ENCODE assay signal across 7 cellular contexts in the genomic region with DNA sequence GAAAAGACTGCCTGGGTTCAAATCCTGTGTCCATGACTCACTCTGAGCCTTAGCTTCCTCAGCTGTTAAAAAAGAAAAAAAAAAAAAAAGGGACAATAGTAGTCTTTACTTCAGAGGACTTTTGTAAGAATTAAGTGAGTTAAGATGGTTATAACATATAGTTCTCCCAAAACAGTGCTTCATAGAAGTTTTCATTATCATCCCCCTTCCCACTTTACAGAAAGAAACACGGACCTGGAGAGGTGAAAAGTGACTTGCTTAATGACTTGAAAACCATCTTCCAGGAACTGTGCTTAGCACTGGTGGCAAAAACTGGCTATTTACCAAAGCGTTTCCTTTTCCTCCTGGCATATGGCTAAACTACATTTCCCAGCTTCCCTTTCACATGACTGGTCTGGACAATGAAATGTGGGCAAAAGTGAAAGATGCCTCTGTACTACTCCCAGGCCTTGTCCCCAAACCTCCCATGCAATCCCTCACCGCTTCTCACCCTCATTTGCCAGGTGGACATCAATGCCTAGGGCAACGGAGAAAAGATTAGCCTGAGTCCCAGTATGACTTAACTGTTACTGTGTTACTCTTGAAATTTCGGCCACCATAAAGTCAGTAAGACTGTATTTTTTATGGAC. TPM values are rescaled to one million over a fixed set of nuclear protein-coding genes. Genes with fewer than 3 reads are reported as not detected.
DNase-seq lines count a peak whose midpoint lies in the region; ATAC-seq, FAIRE-seq and TF ChIP-seq lines count a peak whose summit lies in the region.
"Not testable (repeated sequence)": the region's sequence is repeated elsewhere in the genome, so short reads cannot be mapped to it uniquely, and the experiment has no call there.

No MANE protein-coding gene starts in this region.

- peaks cover 43% of the 10 kb centered on the region for H3K79me2 ChIP-seq in HCT116 (ENCODE audit: insufficient read depth, low read length)

- H3K4me1 ChIP-seq in HCT116 (ENCODE audit: control insufficient read depth in 1 of 2, insufficient read depth in 2 of 2, low read length in 2 of 2) (peaks cover 11 to 32% of the 10 kb centered on the region in 2 experiments), heart right ventricle (peaks cover 0 to 53% (median 30%) of the 10 kb centered on the region in 9 donors), left lung (peaks cover 0 to 37% of the 10 kb centered on the region in 2 donors)

- H3K9me3 ChIP-seq in HCT116 (ENCODE audit: control insufficient read depth in 1 of 2, insufficient read depth in 1 of 2, low read depth in 1 of 2, low read length in 2 of 2); heart right ventricle; left lung: not testable (repeated sequence)

- not testable (repeated sequence) for H3K36me3 ChIP-seq in HCT116 (ENCODE audit: control insufficient read depth in 1 of 2, insufficient read depth in 2 of 2, low read length in 2 of 2); heart right ventricle; left lung

- H3K9me3 Mint-ChIP-seq in natural killer cell treated with Interleukin-12 subunit alpha and Interleukin-12 subunit beta and Interleukin-15 and Interleukin-18, amount 100 ng/mL, for 72 hours; stimulated activated effector memory CD8-positive, alpha-beta T cell treated with anti-CD3 and anti-CD28 coated beads, Interleukin-12 subunit alpha, Interleukin-12 subunit beta, amount 100 ng/mL, for 72 hours: not testable (repeated sequence)

- DNase-seq in HCT116 (ENCODE audit: low read depth, low spot score); heart right ventricle; left lung; natural killer cell treated with Interleukin-12 subunit alpha and Interleukin-12 subunit beta and Interleukin-15 and Interleukin-18, amount 100 ng/mL, for 72 hours (ENCODE audit: low spot score); stimulated activated effector memory CD8-positive, alpha-beta T cell treated with anti-CD3 and anti-CD28 coated beads, Interleukin-12 subunit alpha, Interleukin-12 subunit beta, amount 100 ng/mL, for 72 hours (ENCODE audit: low spot score in 2 of 2): not testable (repeated sequence)
- DNase-seq in SK-MEL-5 (ENCODE audit: low read depth, low spot score), result peak; percentile 57

- CTCF ChIA-PET in HCT116 (lab: Charles Lee), result not testable (repeated sequence)

- peak overlapping the region in 1 of 2 donors; percentile 8 for H3K27ac Mint-ChIP-seq in natural killer cell treated with Interleukin-12 subunit alpha and Interleukin-12 subunit beta and Interleukin-15 and Interleukin-18, amount 100 ng/mL, for 72 hours
- H3K27ac Mint-ChIP-seq in stimulated activated effector memory CD8-positive, alpha-beta T cell treated with anti-CD3 and anti-CD28 coated beads, Interleukin-12 subunit alpha, Interleukin-12 subunit beta, amount 100 ng/mL, for 72 hours, result not testable (repeated sequence)

- POLR2A ChIA-PET in HCT116 (lab: Charles Lee), result not testable (repeated sequence)

- RAD21 ChIA-PET in HCT116 (lab: Charles Lee; ENCODE audit: low non-redundant PET in 1 of 2, low total read pairs in 2 of 2, uncharacterized antibody in 2 of 2, unreplicated experiment in 2 of 2), result not testable (repeated sequence)

- not testable (repeated sequence) for H3K27ac ChIP-seq in HCT116 (ENCODE audit: low read depth, low read length); heart right ventricle; left lung

- intact Hi-C loops in HCT116 (cut with micrococcal nuclease); heart right ventricle (cut with DNase I); left lung (cut with DNase I): not testable (repeated sequence)

- peaks cover 6 to 10% of the 10 kb centered on the region in 2 donors for H3K4me1 Mint-ChIP-seq in natural killer cell treated with Interleukin-12 subunit alpha and Interleukin-12 subunit beta and Interleukin-15 and Interleukin-18, amount 100 ng/mL, for 72 hours (ENCODE audit: low read depth in 2 of 2)
- peaks cover 12% of the 10 kb centered on the region for H3K4me1 Mint-ChIP-seq in stimulated activated effector memory CD8-positive, alpha-beta T cell treated with anti-CD3 and anti-CD28 coated beads, Interleukin-12 subunit alpha, Interleukin-12 subunit beta, amount 100 ng/mL, for 72 hours

- H3K27me3 ChIP-seq in HCT116 (ENCODE audit: insufficient read depth, low read length); heart right ventricle; left lung: not testable (repeated sequence)

- 48 to 51% methylated on average over 4 of the region's 5 CpGs for WGBS in heart right ventricle, 2 donors

- H3K4me2 ChIP-seq in HCT116 (ENCODE audit: low read length), result peak overlapping the region; percentile 18; the same call in 1 of the 2 replicates

- H3K4me3 Mint-ChIP-seq in natural killer cell treated with Interleukin-12 subunit alpha and Interleukin-12 subunit beta and Interleukin-15 and Interleukin-18, amount 100 ng/mL, for 72 hours, result peak overlapping the region; percentile 13
- H3K4me3 Mint-ChIP-seq in stimulated activated effector memory CD8-positive, alpha-beta T cell treated with anti-CD3 and anti-CD28 coated beads, Interleukin-12 subunit alpha, Interleukin-12 subunit beta, amount 100 ng/mL, for 72 hours, result not testable (repeated sequence)

- not testable (repeated sequence) for TF ChIP-seq POLR2A in HCT116 (IDR thresholded peaks at IDR 0.05; ENCODE audit: borderline replicate concordance, extremely low read depth, insufficient read depth, insufficient read length)

- not testable (repeated sequence) for H2AFZ ChIP-seq in HCT116 (ENCODE audit: low read depth, low read length, poor library complexity, severe bottlenecking)

- ATAC-seq in HCT116 (peak; percentile 72), heart right ventricle (peak in 7 of 8 donors; percentile 19 to 68 (median 46)), left lung (peak; percentile 53)
- peak; percentile 56 to 61 for ATAC-seq in natural killer cell treated with Interleukin-12 subunit alpha and Interleukin-12 subunit beta and Interleukin-15 and Interleukin-18, amount 100 ng/mL, for 72 hours
- peak; percentile 42 for ATAC-seq in stimulated activated effector memory CD8-positive, alpha-beta T cell treated with anti-CD3 and anti-CD28 coated beads, Interleukin-12 subunit alpha, Interleukin-12 subunit beta, amount 100 ng/mL, for 72 hours

- in situ Hi-C loops in SK-MEL-5 (cut with HindIII; ENCODE audit: low pct_unique_long_range_greater_than_20kb, low sequenced_read_pairs), result not testable (repeated sequence)

- not testable (repeated sequence) for H3K36me3 Mint-ChIP-seq in natural killer cell treated with Interleukin-12 subunit alpha and Interleukin-12 subunit beta and Interleukin-15 and Interleukin-18, amount 100 ng/mL, for 72 hours; stimulated activated effector memory CD8-positive, alpha-beta T cell treated with anti-CD3 and anti-CD28 coated beads, Interleukin-12 subunit alpha, Interleukin-12 subunit beta, amount 100 ng/mL, for 72 hours

- not testable (repeated sequence) for H4K20me1 ChIP-seq in HCT116 (ENCODE audit: insufficient read depth)

- TF ChIP-seq RAD21 in HCT116 (IDR thresholded peaks at IDR 0.05; ENCODE audit: low read depth), result not testable (repeated sequence)

- not testable (repeated sequence) for H3K9me2 ChIP-seq in HCT116 (ENCODE audit: insufficient read depth)

- peak; percentile 24 for FAIRE-seq in colon (lab: Jason Lieb, UNC)

- not testable (repeated sequence) for H3K4me3 ChIP-seq in HCT116 (replicated peaks in 1 of 2; ENCODE audit: low read depth in 1 of 2, low read length in 2 of 2); heart right ventricle; left lung

- not testable (repeated sequence) for BruUV-seq in HCT116 (replicated peaks; lab: Mats Ljungman, UMichigan)

- H3K9ac ChIP-seq in HCT116 (ENCODE audit: low read length), result not testable (repeated sequence)

- TF ChIP-seq CTCF in HCT116 (IDR thresholded peaks at IDR 0.05 in 2 of 3, conservative IDR thresholded peaks at IDR 0.05 in 1 of 3; ENCODE audit: borderline replicate concordance in 1 of 3, insufficient read depth in 1 of 3, low read depth in 2 of 3, low read length in 2 of 3); heart right ventricle (IDR thresholded peaks at IDR 0.05); left lung (IDR thresholded peaks at IDR 0.05): not testable (repeated sequence)

- H3K27me3 Mint-ChIP-seq in natural killer cell treated with Interleukin-12 subunit alpha and Interleukin-12 subunit beta and Interleukin-15 and Interleukin-18, amount 100 ng/mL, for 72 hours, result not testable (repeated sequence)

RNA-seq across cellular contexts. Expression of a gene that starts 49.6 kb away (rescaled TPM):
- total RNA-seq in HCT116 (2021; ENCODE audit: unreplicated experiment) (22.9 TPM), heart right ventricle (10 to 100 TPM; 31.3 to 54.3 (median 47.5) TPM), left lung (10 to 100 TPM; 67.8 to 91.4 TPM)
- polyA plus RNA-seq in HCT116 (2012), result 5.3 and 7.4 TPM in 2 replicates
- 14.6 and 15.6 TPM in 2 replicates for total RNA-seq in SK-MEL-5 (2014; rRNA removed; shearing (Covaris generic))
- polyA plus RNA-seq in SK-MEL-5 (2015; cell fraction: cytosol; rRNA removed), result 20.7 TPM in 2 replicates
- polyA plus RNA-seq in SK-MEL-5 (2015; cell fraction: nucleus; rRNA removed), result 29.3 and 30.4 TPM in 2 replicates
- 10 to 100 TPM in 1 of 2 donors, 1 to 10 TPM in 1; 5.5 to 14.6 TPM for polyA plus RNA-seq in heart right ventricle
- 100 to 1,000 TPM in 1 of 2 donors, 10 to 100 TPM in 1; 71.2 to 105 TPM for total RNA-seq in natural killer cell treated with Interleukin-12 subunit alpha and Interleukin-12 subunit beta and Interleukin-15 and Interleukin-18, amount 100 ng/mL, for 72 hours
